In genomic region chr14:28294834-28295440, GRCh38 we compare ENCODE assay signal across 12 cellular contexts.
DNase-seq lines count a peak whose midpoint lies in the region; ATAC-seq and TF ChIP-seq lines count a peak whose summit lies in the region.
"Had no signal": no experiment of that assay in that cellular context is flagged by ENCODE, and none has a peak within 500 bp of the region (broad histone marks: within the 10 kb centered on the region; RNA-seq: fewer than 3 reads in every experiment).

No MANE protein-coding gene starts in this region.

- no peak overlapping the region for H3K27ac Mint-ChIP-seq in MCF 10A (ENCODE audit: low read depth, unreplicated experiment)

- H3K4me3 ChIP-seq in breast epithelium = no peak overlapping the region
- H3K4me3 ChIP-seq in epithelial cell of proximal tubule (ENCODE audit: low read depth, low read length) = no peak overlapping the region
- H3K4me3 ChIP-seq: SJSA1, thoracic aorta had no signal

- ATAC-seq in GM21723 (IDR thresholded peaks at IDR 0.05; ENCODE audit: unreplicated experiment) = no peak

- intact Hi-C loops in MCF 10A (cut with micrococcal nuclease) (loop anchor here (1.0 kb wide), 1 partner anchor 314 kb away; no protein-coding TSS in a partner anchor), breast epithelium (cut with DNase I; ENCODE audit: low total_unique reads) (no loop called here)

- DNase-seq in MCF 10A (ENCODE audit: unreplicated experiment) (peak; percentile 75), breast epithelium (ENCODE audit: low spot score in 2 of 2) (no peak), OCI-M1 (lab: John Stamatoyannopoulos, UW) (peak; percentile 80), epithelial cell of proximal tubule (ENCODE audit: low read depth) (no peak), inferior parietal cortex (ENCODE audit: extremely low spot score) (no peak), NCI-H1105 (lab: John Stamatoyannopoulos, UW) (no peak), cortex of kidney (lab: John Stamatoyannopoulos, UW) (no peak)
- DNase-seq: activated naive CD4-positive, alpha-beta T cell treated with anti-CD3 and anti-CD28 coated beads, Interleukin-2, amount 50 U/mL, for 16 hours; C1 segment of cervical spinal cord had no signal

- CTCF ChIA-PET in MCF 10A (lab: Yijun Ruan, JAX) = interaction anchor here (0.6 to 3.1 kb wide), 28 partner anchors 12 to 610 kb away, joined by 3 to 19 read pairs (median 4); no protein-coding TSS in a partner anchor

- no peak for TF ChIP-seq POLR2A in breast epithelium (IDR thresholded peaks at IDR 0.05)

- no TSS peak for BruUV-seq in MCF 10A (replicated peaks; lab: Mats Ljungman, UMichigan)

- H3K4me3 Mint-ChIP-seq in MCF 10A (ENCODE audit: unreplicated experiment) = no peak overlapping the region

- POLR2A ChIA-PET in MCF 10A (lab: Yijun Ruan, JAX) = no interaction called here

- no peaks in the 10 kb centered on the region for H3K36me3 Mint-ChIP-seq in MCF 10A (ENCODE audit: insufficient read depth, unreplicated experiment)

- no peak overlapping the region for H3K27ac ChIP-seq in breast epithelium
- H3K27ac ChIP-seq: SJSA1, thoracic aorta had no signal

- H3K27me3 ChIP-seq in breast epithelium = no peaks in the 10 kb centered on the region
- H3K27me3 ChIP-seq: SJSA1 had no signal

- no peaks in the 10 kb centered on the region for H3K9me3 ChIP-seq in breast epithelium
- H3K9me3 ChIP-seq: SJSA1, thoracic aorta had no signal

- peaks cover 9% of the 10 kb centered on the region for H3K9me3 Mint-ChIP-seq in MCF 10A (ENCODE audit: unreplicated experiment)

- no peaks in the 10 kb centered on the region for H3K4me1 Mint-ChIP-seq in MCF 10A (ENCODE audit: insufficient read depth, unreplicated experiment)

- H3K27me3 Mint-ChIP-seq in MCF 10A (ENCODE audit: insufficient read depth, unreplicated experiment) = no peaks in the 10 kb centered on the region

- no peaks in the 10 kb centered on the region for H3K4me1 ChIP-seq in breast epithelium
- H3K4me1 ChIP-seq: SJSA1 had no signal

- TF ChIP-seq CTCF in MCF 10A (IDR thresholded peaks at IDR 0.05; ENCODE audit: unreplicated experiment) (peak; percentile 25), breast epithelium (IDR thresholded peaks at IDR 0.05) (no peak), epithelial cell of proximal tubule (conservative IDR thresholded peaks at IDR 0.05; ENCODE audit: low read depth, low read length) (peak; percentile 40)

- H3K36me3 ChIP-seq in breast epithelium = no peaks in the 10 kb centered on the region
- H3K36me3 ChIP-seq: SJSA1, thoracic aorta had no signal

Comparison
In these comparisons a context has a peak if more than half of its experiments do, and no peak if none do; other contexts are left out.
1. DNase-seq: peak in MCF 10A (single experiment) and OCI-M1 (single experiment); none in breast epithelium (0 of 2), epithelial cell of proximal tubule (single experiment), inferior parietal cortex (single experiment), NCI-H1105 (single experiment) and cortex of kidney (single experiment).
2. CTCF ChIP-seq: peak in MCF 10A (single experiment) and epithelial cell of proximal tubule (single experiment); none in breast epithelium (0 of 3).